ENCODE assay signal across 8 cellular contexts in genomic region chr16:2003827-2004641, GRCh38. TPM values are rescaled to one million over a fixed set of nuclear protein-coding genes. Genes with fewer than 3 reads are reported as not detected.
DNase-seq lines count a peak whose midpoint lies in the region; ATAC-seq and TF ChIP-seq lines count a peak whose summit lies in the region.

No MANE protein-coding gene starts in this region.

- in situ Hi-C loops in GM13976 (cut with MboI; ENCODE audit: low sequenced_read_pairs, unreplicated experiment): loop anchor here (25.0 kb wide), 1 partner anchor 483 kb away; the partner anchor contains the start of gene TBC1D24

- TF ChIP-seq CTCF in GM13976 (IDR thresholded peaks at IDR 0.05; ENCODE audit: borderline replicate concordance, control extremely low read depth, extremely low read depth, insufficient read depth, missing control alignments): peak; percentile 97
- TF ChIP-seq CTCF in activated CD8-positive, alpha-beta T cell treated with anti-CD3 and anti-CD28 coated beads for 36 hours (IDR thresholded peaks at IDR 0.05): peak; percentile 95

- H3K4me1 ChIP-seq in ectodermal cell (ENCODE audit: control insufficient read depth, insufficient read depth, low read length): peaks cover 31% of the 10 kb centered on the region

- H3K27ac ChIP-seq in ectodermal cell (ENCODE audit: insufficient read depth, low read depth, low read length, poor library complexity, severe bottlenecking): peak overlapping the region; percentile 84

- CTCF ChIA-PET in activated CD8-positive, alpha-beta T cell treated with anti-CD3 and anti-CD28 coated beads for 36 hours (lab: Charles Lee): interaction anchor here (0.6 to 4.6 kb wide), 26 partner anchors 8 to 201 kb away, joined by 3 to 34 read pairs (median 3); partner anchors contain the start of genes GFER, NPW, NTHL1 and PKD1

- intact Hi-C loops in activated CD8-positive, alpha-beta T cell treated with anti-CD3 and anti-CD28 coated beads for 36 hours (cut with micrococcal nuclease): no loop called here

- WGBS in ectodermal cell, 2 experiments: 32% methylated on average over 36 of the region's 36 CpGs

- peak; percentile 48 for ATAC-seq in HG03571 (IDR thresholded peaks at IDR 0.05; ENCODE audit: unreplicated experiment)
- peak; percentile 96 for ATAC-seq in activated CD8-positive, alpha-beta T cell treated with anti-CD3 and anti-CD28 coated beads for 36 hours
- ATAC-seq in HG03469 (IDR thresholded peaks at IDR 0.05; ENCODE audit: unreplicated experiment): no peak

- H3K4me3 Mint-ChIP-seq in activated CD8-positive, alpha-beta T cell treated with anti-CD3 and anti-CD28 coated beads for 36 hours: no peak overlapping the region

- DNase-seq in GM13976 (ENCODE audit: low spot score) (peak; percentile 95), NCI-H748 treated with DMSO at 0.1 percent for 48 hours (lab: John Stamatoyannopoulos, UW) (peak; percentile 46), lung microvascular endothelial cell (ENCODE audit: low read depth in 2 of 2) (peak; percentile 86 to 91)
- peak; percentile 94 for DNase-seq in activated CD8-positive, alpha-beta T cell treated with anti-CD3 and anti-CD28 coated beads for 36 hours
- DNase-seq in stimulated activated CD8-positive, alpha-beta memory T cell treated with anti-CD3 and anti-CD28 coated beads, Interleukin-12 subunit alpha, Interleukin-12 subunit beta, amount 100 ng/mL, for 1 hour (ENCODE audit: low read depth): peak; percentile 69

- H3K9me3 ChIP-seq in ectodermal cell (ENCODE audit: control insufficient read depth, low read length): no peaks in the 10 kb centered on the region

- H3K27me3 Mint-ChIP-seq in activated CD8-positive, alpha-beta T cell treated with anti-CD3 and anti-CD28 coated beads for 36 hours: no peaks in the 10 kb centered on the region

- no peaks in the 10 kb centered on the region for H3K9me3 Mint-ChIP-seq in activated CD8-positive, alpha-beta T cell treated with anti-CD3 and anti-CD28 coated beads for 36 hours

- H3K4me1 Mint-ChIP-seq in activated CD8-positive, alpha-beta T cell treated with anti-CD3 and anti-CD28 coated beads for 36 hours (ENCODE audit: low read depth): peaks cover 37% of the 10 kb centered on the region

- no peak overlapping the region for H3K4me3 ChIP-seq in ectodermal cell (ENCODE audit: insufficient read depth, low read depth, low read length)

- H3K27ac Mint-ChIP-seq in activated CD8-positive, alpha-beta T cell treated with anti-CD3 and anti-CD28 coated beads for 36 hours: no peak overlapping the region

- peaks cover 34% of the 10 kb centered on the region for H3K36me3 ChIP-seq in ectodermal cell (ENCODE audit: control insufficient read depth, insufficient read depth, low read length)

- POLR2A ChIA-PET in activated CD8-positive, alpha-beta T cell treated with anti-CD3 and anti-CD28 coated beads for 36 hours (lab: Charles Lee): interaction anchor here (0.7 to 1.9 kb wide), 10 partner anchors 11 to 248 kb away, joined by 3 to 7 read pairs (median 4); partner anchors contain the start of genes GFER, NDUFB10, NPW and RPS2

- H3K27me3 ChIP-seq in ectodermal cell (ENCODE audit: control insufficient read depth, insufficient read depth, low read length, poor library complexity, severe bottlenecking): no peaks in the 10 kb centered on the region

- peaks cover 43% of the 10 kb centered on the region for H3K36me3 Mint-ChIP-seq in activated CD8-positive, alpha-beta T cell treated with anti-CD3 and anti-CD28 coated beads for 36 hours (ENCODE audit: low read depth)

RNA-seq across cellular contexts. Expression of gene ZNF598, which starts 5.6 kb away (rescaled TPM):
- total RNA-seq in activated CD8-positive, alpha-beta T cell treated with anti-CD3 and anti-CD28 coated beads for 36 hours: 10 to 100 TPM; 85.5 to 90.3 TPM
- polyA plus RNA-seq in ectodermal cell (2013, experiment 1 of 4): 40.8 TPM
- polyA plus RNA-seq in ectodermal cell (2013, experiment 2 of 4): 38.0 TPM
- 30.5 TPM for polyA plus RNA-seq in ectodermal cell (2013, experiment 3 of 4)
- 35.0 TPM for polyA plus RNA-seq in ectodermal cell (2013, experiment 4 of 4)
- 8.9 and 9.7 TPM in 2 replicates for total RNA-seq in lung microvascular endothelial cell

RNA-seq across cellular contexts. Expression of gene SYNGR3, which starts 14.3 kb away (rescaled TPM):
- 1 to 10 TPM; 5.4 to 7.2 TPM for total RNA-seq in activated CD8-positive, alpha-beta T cell treated with anti-CD3 and anti-CD28 coated beads for 36 hours
- polyA plus RNA-seq in ectodermal cell (2013, experiment 1 of 4): 7.5 TPM
- 8.3 TPM for polyA plus RNA-seq in ectodermal cell (2013, experiment 2 of 4)
- polyA plus RNA-seq in ectodermal cell (2013, experiment 3 of 4): 6.5 TPM
- 7.0 TPM for polyA plus RNA-seq in ectodermal cell (2013, experiment 4 of 4)
- 0.40 and 2.0 TPM in 2 replicates for total RNA-seq in lung microvascular endothelial cell

RNA-seq across cellular contexts. Expression of gene NPW, which starts 15.6 kb away (rescaled TPM):
- 10 to 100 TPM; 24.3 to 28.3 TPM for total RNA-seq in activated CD8-positive, alpha-beta T cell treated with anti-CD3 and anti-CD28 coated beads for 36 hours
- 0.94 TPM for polyA plus RNA-seq in ectodermal cell (2013, experiment 1 of 4)
- polyA plus RNA-seq in ectodermal cell (2013, experiment 2 of 4): 0.50 TPM
- 0.48 TPM for polyA plus RNA-seq in ectodermal cell (2013, experiment 3 of 4)
- polyA plus RNA-seq in ectodermal cell (2013, experiment 4 of 4): 1.9 TPM
- 0.44 and 0.60 TPM in 2 replicates for total RNA-seq in lung microvascular endothelial cell

RNA-seq across cellular contexts. Expression of gene GFER, which starts 20.0 kb away (rescaled TPM):
- 10 to 100 TPM; 33.5 to 33.9 TPM for total RNA-seq in activated CD8-positive, alpha-beta T cell treated with anti-CD3 and anti-CD28 coated beads for 36 hours
- polyA plus RNA-seq in ectodermal cell (2013, experiment 1 of 4): 36.5 TPM
- polyA plus RNA-seq in ectodermal cell (2013, experiment 2 of 4): 34.0 TPM
- 23.2 TPM for polyA plus RNA-seq in ectodermal cell (2013, experiment 3 of 4)
- polyA plus RNA-seq in ectodermal cell (2013, experiment 4 of 4): 28.1 TPM
- total RNA-seq in lung microvascular endothelial cell: 8.1 and 8.5 TPM in 2 replicates

RNA-seq across cellular contexts. Expression of gene NHERF2, which starts 22.7 kb away (rescaled TPM):
- 1 to 10 TPM; 2.8 to 3.0 TPM for total RNA-seq in activated CD8-positive, alpha-beta T cell treated with anti-CD3 and anti-CD28 coated beads for 36 hours
- 9.0 TPM for polyA plus RNA-seq in ectodermal cell (2013, experiment 1 of 4)
- 6.7 TPM for polyA plus RNA-seq in ectodermal cell (2013, experiment 2 of 4)
- polyA plus RNA-seq in ectodermal cell (2013, experiment 3 of 4): 8.7 TPM
- 10.0 TPM for polyA plus RNA-seq in ectodermal cell (2013, experiment 4 of 4)
- total RNA-seq in lung microvascular endothelial cell: 42.1 and 47.6 TPM in 2 replicates

Comparison
In these comparisons a context has a peak if more than half of its experiments do, and no peak if none do; other contexts are left out.
1. RNA of gene NPW, which starts 15.6 kb away (total RNA-seq): 24.3 to 28.3 TPM in activated CD8-positive, alpha-beta T cell treated with anti-CD3 and anti-CD28 coated beads for 36 hours; 0.44 to 0.60 TPM in lung microvascular endothelial cell; every median in the first group is over 10 times any median in the second.
2. Peak in every context shown above with its lines, with median percentiles within 50 percentile points of each other: DNase-seq.